In the genomic region with DNA sequence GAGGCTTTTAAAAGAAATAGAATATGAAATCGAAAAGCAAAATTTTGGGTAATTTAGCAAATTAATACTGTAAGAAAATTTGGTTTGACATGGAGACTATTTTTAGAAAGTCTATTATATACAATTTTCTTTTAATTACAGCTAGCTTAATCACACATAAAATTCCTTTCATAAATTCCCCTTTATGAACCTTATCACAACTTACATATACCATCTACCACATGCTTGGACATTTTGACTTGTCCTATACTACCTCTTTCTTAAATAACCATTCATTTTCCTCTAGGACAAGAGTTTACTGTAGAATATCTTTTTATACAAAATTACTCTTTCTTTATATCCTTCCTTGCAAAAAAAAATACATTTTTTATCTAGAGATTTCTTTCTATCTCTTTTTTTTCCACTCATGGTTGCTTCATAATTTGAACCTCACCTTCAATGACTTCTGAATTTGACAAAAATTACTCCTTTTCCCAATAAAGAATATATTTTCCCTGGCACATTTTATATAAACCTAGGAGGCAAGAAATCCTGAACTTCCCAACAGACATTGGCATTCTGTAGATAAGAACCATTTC, we compare ENCODE assay signal across 1 cellular context.
A peak's percentile ranks its signal among the peaks of the same experiment; 100 is the strongest.
TF ChIP-seq lines count a peak whose summit lies in the region.

No MANE protein-coding gene starts in this region.

TF ChIP-seq in HepG2, 621 proteins besides CTCF, POLR2A, EP300 and RAD21:
- TF ChIP-seq ZFP36 (IDR thresholded peaks at IDR 0.05; ENCODE audit: borderline replicate concordance, low read depth, low read length, partially characterized antibody), result peak; percentile 44
- no peak for TF ChIP-seq TBX2 (CRISPR knock-in tag; IDR thresholded peaks at IDR 0.05; ENCODE audit: borderline replicate concordance)
